In the genomic region with DNA sequence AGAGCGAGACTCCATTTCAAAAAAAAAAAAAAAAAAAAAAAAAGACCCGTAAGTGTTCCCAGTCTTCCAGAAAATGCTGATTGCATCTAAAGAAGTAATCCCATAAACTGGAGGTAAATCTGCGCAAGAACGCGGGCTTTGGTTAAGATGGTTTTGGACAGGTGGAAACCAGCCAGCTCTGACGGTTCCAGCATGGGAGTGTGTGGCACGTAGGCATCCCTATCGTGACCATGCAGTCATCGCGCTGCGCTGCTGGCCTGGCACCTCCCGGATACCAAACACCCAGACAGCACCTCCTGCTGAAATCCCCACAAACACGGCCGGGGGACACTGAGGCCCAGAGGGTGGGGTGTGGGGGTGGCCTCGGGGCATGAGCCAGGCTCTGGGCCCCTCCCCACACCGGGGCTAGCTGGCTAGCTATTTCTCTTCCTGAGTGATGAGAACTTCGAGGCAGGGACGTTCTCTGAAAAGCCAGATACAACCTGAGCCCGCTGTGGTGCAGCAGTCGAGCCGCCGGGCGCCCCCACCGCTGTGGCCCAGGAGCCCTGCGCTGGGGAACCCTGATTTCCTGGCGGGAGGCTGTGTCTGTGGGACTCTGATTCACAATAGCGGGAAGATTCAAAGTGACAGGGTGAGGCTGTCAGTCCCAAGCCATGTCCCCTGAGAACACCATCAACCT, we compare ENCODE assay signal across 15 cellular contexts. TPM values are rescaled to one million over a fixed set of nuclear protein-coding genes. Genes with fewer than 3 reads are reported as not detected.
A peak's percentile ranks its signal among the peaks of the same experiment; 100 is the strongest.
DNase-seq lines count a peak whose midpoint lies in the region; ATAC-seq and TF ChIP-seq lines count a peak whose summit lies in the region.
"Had no signal": no experiment of that assay in that cellular context is flagged by ENCODE, and none has a peak within 500 bp of the region (broad histone marks: within the 10 kb centered on the region; RNA-seq: fewer than 3 reads in every experiment).

No MANE protein-coding gene starts in this region.

- H3K27ac ChIP-seq in BLaER1 treated with 17β-estradiol and CSF1 and Interleukin-3, amounts not matched to agents 10 nM and 100 nM: no peak overlapping the region; a peak in 2 of 22 replicates
- H3K27ac ChIP-seq: foreskin keratinocyte had no signal

- H3K27me3 Mint-ChIP-seq in T-helper 17 cell (no peaks in the 10 kb centered on the region), mesothelial cell of epicardium (ENCODE audit: low read depth) (no peaks in the 10 kb centered on the region)
- H3K27me3 Mint-ChIP-seq: natural killer cell treated with Interleukin-12 subunit alpha and Interleukin-12 subunit beta and Interleukin-15 and Interleukin-18, amount 100 ng/mL, for 72 hours had no signal

- H3K36me3 Mint-ChIP-seq in T-helper 17 cell (ENCODE audit: low read depth) (peaks cover 2% of the 10 kb centered on the region), mesothelial cell of epicardium (no peaks in the 10 kb centered on the region)
- H3K36me3 Mint-ChIP-seq: natural killer cell treated with Interleukin-12 subunit alpha and Interleukin-12 subunit beta and Interleukin-15 and Interleukin-18, amount 100 ng/mL, for 72 hours had no signal

- H3K4me3 Mint-ChIP-seq in T-helper 17 cell (no peak overlapping the region), mesothelial cell of epicardium (no peak overlapping the region)
- H3K4me3 Mint-ChIP-seq: natural killer cell treated with Interleukin-12 subunit alpha and Interleukin-12 subunit beta and Interleukin-15 and Interleukin-18, amount 100 ng/mL, for 72 hours had no signal

- no peaks in the 10 kb centered on the region for H3K36me3 ChIP-seq in BLaER1 treated with 17β-estradiol and CSF1 and Interleukin-3, amounts not matched to agents 10 nM and 100 nM
- H3K36me3 ChIP-seq in HAP-1 (replicated peaks): no peaks in the 10 kb centered on the region

- peak overlapping the region in 2 of 11 experiments; percentile 15 to 30; a peak in 2 of 22 replicates for H3K9ac ChIP-seq in BLaER1 treated with 17β-estradiol and CSF1 and Interleukin-3, amounts not matched to agents 10 nM and 100 nM

- H3K4me3 ChIP-seq in BLaER1 treated with 17β-estradiol and CSF1 and Interleukin-3, amounts not matched to agents 10 nM and 100 nM: no peak overlapping the region
- no peak overlapping the region for H3K4me3 ChIP-seq in HAP-1
- H3K4me3 ChIP-seq: lung had no signal

- H3K27me3 ChIP-seq in BLaER1 treated with 17β-estradiol and CSF1 and Interleukin-3, amounts not matched to agents 10 nM and 100 nM: peaks cover 0 to 20% (median 0%) of the 10 kb centered on the region in 11 experiments; a peak in 4 of 22 replicates
- no peaks in the 10 kb centered on the region for H3K27me3 ChIP-seq in HAP-1 (ENCODE audit: low read depth)
- H3K27me3 ChIP-seq: foreskin keratinocyte had no signal

- H3K9me3 Mint-ChIP-seq in mesothelial cell of epicardium: no peaks in the 10 kb centered on the region
- H3K9me3 Mint-ChIP-seq: natural killer cell treated with Interleukin-12 subunit alpha and Interleukin-12 subunit beta and Interleukin-15 and Interleukin-18, amount 100 ng/mL, for 72 hours had no signal

- H3K4me2 ChIP-seq in BLaER1 treated with 17β-estradiol and CSF1 and Interleukin-3, amounts not matched to agents 10 nM and 100 nM: peak overlapping the region; percentile 60 to 93 (median 87)

- peaks cover 0 to 8% (median 0%) of the 10 kb centered on the region in 11 experiments; a peak in 7 of 22 replicates for H3K9me3 ChIP-seq in BLaER1 treated with 17β-estradiol and CSF1 and Interleukin-3, amounts not matched to agents 10 nM and 100 nM (replicated peaks in 1 of 11)
- H3K9me3 ChIP-seq in T-helper 17 cell (ENCODE audit: control insufficient read depth, low read length, poor library complexity, severe bottlenecking) (no peaks in the 10 kb centered on the region), HAP-1 (no peaks in the 10 kb centered on the region)

- H3K4me1 ChIP-seq in BLaER1 treated with 17β-estradiol and CSF1 and Interleukin-3, amounts not matched to agents 10 nM and 100 nM: peaks cover 39 to 71% (median 56%) of the 10 kb centered on the region in 10 experiments
- peaks cover 4% of the 10 kb centered on the region; the same call in 1 of the 2 replicates for H3K4me1 ChIP-seq in HAP-1
- H3K4me1 ChIP-seq: foreskin keratinocyte had no signal

- DNase-seq in Daoy (ENCODE audit: low read depth) (peak; percentile 41), T-helper 17 cell (no peak), mesothelial cell of epicardium (ENCODE audit: low spot score in 2 of 2, unreplicated experiment in 2 of 2) (no peak), LoVo (ENCODE audit: low spot score) (no peak), HAP-1 (ENCODE audit: low spot score in 2 of 2) (no peak)
- DNase-seq: C1 segment of cervical spinal cord, cerebellar nuclear complex, H7, IMR-90, NCI-H1105 treated with DMSO at 0.1 percent for 48 hours had no signal

- H3K4me1 Mint-ChIP-seq in T-helper 17 cell (peaks cover 7% of the 10 kb centered on the region), mesothelial cell of epicardium (peaks cover 29% of the 10 kb centered on the region)

- ATAC-seq in T-helper 17 cell (peak; percentile 12), HG03439 (IDR thresholded peaks at IDR 0.05; ENCODE audit: unreplicated experiment) (no peak)
- ATAC-seq: natural killer cell treated with Interleukin-12 subunit alpha and Interleukin-12 subunit beta and Interleukin-15 and Interleukin-18, amount 100 ng/mL, for 72 hours had no signal

- in situ Hi-C loops in HAP-1 (cut with MboI; ENCODE audit: low sequenced_read_pairs): no loop called here

- peaks cover 0 to 15% (median 0%) of the 10 kb centered on the region in 11 experiments; a peak in 5 of 22 replicates for H4K20me1 ChIP-seq in BLaER1 treated with 17β-estradiol and CSF1 and Interleukin-3, amounts not matched to agents 10 nM and 100 nM

- TF ChIP-seq CTCF in mesothelial cell of epicardium (IDR thresholded peaks at IDR 0.05; ENCODE audit: unreplicated experiment): no peak

- no peak overlapping the region for H3K27ac Mint-ChIP-seq in T-helper 17 cell
- H3K27ac Mint-ChIP-seq in mesothelial cell of epicardium: peak overlapping the region; percentile 69

RNA-seq across cellular contexts. Expression of a gene that starts 32.2 kb away (rescaled TPM):
- total RNA-seq in Daoy (2014; rRNA removed; shearing (Covaris generic)): 4.4 and 8.7 TPM in 2 replicates
- total RNA-seq in T-helper 17 cell: 10 to 100 TPM; 31.7 to 37.5 TPM
- 104 to 107 TPM (median 104 TPM) in 3 replicates for total RNA-seq in mesothelial cell of epicardium
